Comparison of ENCODE assay signal across 1 cellular context in the genomic region with DNA sequence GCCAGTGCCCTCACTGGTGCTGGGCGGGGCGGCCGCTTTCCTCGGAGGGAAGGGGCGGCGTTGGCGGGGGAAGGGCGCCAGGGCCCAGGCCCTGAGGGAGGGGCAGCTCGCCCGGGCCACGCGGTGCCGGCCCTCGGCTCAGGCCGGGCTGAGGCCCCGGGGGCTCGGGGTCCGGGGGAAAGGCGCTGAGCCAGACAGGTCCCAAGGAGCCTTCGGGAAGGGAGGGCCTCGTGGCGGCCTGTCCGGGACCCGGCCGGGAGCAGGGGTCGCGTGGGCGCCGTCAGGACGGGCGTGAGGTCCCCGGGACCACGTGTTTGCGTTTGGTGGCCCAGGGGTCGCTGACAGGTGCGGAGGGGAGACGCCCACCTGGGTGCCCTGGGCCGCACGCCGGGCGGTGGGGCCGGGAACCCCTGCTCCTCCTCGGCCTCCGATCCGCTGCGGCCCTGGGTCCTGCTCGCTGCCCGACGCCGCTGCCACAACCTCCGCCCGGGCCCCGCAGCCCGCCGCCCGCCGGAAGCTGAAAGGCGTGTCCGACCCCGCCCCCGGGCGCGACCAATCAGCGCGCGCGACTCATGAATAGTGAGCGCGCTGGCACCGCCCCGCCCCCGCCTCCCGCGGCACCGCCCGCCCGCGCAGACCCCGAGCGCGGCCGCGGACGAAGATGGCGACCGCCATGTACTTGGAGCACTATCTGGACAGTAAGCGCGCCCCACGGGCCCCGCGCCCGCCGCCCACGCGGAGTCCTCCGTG.
A peak's percentile ranks its signal among the peaks of the same experiment; 100 is the strongest.
TF ChIP-seq lines count a peak whose summit lies in the region.

Gene ING5, plus strand, starts transcription at position 635 of the 750 bp plus-strand sequence. Its CDS starts 27 bp downstream, at position 662.

TF ChIP-seq in K562, 482 proteins besides CTCF, POLR2A, EP300 and RAD21 (continued from another document and continues in another):
- TF ChIP-seq, protein P1, sequence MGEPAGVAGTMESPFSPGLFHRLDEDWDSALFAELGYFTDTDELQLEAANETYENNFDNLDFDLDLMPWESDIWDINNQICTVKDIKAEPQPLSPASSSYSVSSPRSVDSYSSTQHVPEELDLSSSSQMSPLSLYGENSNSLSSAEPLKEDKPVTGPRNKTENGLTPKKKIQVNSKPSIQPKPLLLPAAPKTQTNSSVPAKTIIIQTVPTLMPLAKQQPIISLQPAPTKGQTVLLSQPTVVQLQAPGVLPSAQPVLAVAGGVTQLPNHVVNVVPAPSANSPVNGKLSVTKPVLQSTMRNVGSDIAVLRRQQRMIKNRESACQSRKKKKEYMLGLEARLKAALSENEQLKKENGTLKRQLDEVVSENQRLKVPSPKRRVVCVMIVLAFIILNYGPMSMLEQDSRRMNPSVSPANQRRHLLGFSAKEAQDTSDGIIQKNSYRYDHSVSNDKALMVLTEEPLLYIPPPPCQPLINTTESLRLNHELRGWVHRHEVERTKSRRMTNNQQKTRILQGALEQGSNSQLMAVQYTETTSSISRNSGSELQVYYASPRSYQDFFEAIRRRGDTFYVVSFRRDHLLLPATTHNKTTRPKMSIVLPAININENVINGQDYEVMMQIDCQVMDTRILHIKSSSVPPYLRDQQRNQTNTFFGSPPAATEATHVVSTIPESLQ (CRISPR knock-in tag; IDR thresholded peaks at IDR 0.05), result 0 out of 2 replicates have a peak, but pooled peaks have one; percentile 38
- TF ChIP-seq L3MBTL2 (IDR thresholded peaks at IDR 0.05) (peak; percentile 87), ZBTB1 (CRISPR knock-in tag; IDR thresholded peaks at IDR 0.05; ENCODE audit: borderline replicate concordance, low read depth) (peak; percentile 77; the same call in 1 of the 2 replicates), XRCC5 (IDR thresholded peaks at IDR 0.05; ENCODE audit: low read depth, low read length) (0 out of 2 replicates have a peak, but pooled peaks have one; percentile 58), HCFC1 (IDR thresholded peaks at IDR 0.05; ENCODE audit: low read depth, low read length) (peak; percentile 29; the same call in 1 of the 2 replicates), HNRNPL (IDR thresholded peaks at IDR 0.05; ENCODE audit: low read depth, low read length) (peak; percentile 86), MGA (IDR thresholded peaks at IDR 0.05) (peak; percentile 73), CEBPB (tag; IDR thresholded peaks at IDR 0.05) (no peak), PML (IDR thresholded peaks at IDR 0.05; ENCODE audit: low read length) (0 out of 2 replicates have a peak, but pooled peaks have one; percentile 30), ETV5 (CRISPR knock-in tag; IDR thresholded peaks at IDR 0.05; ENCODE audit: low read depth) (0 out of 2 replicates have a peak, but pooled peaks have one; percentile 33), ZNF280B (CRISPR knock-in tag; IDR thresholded peaks at IDR 0.05) (0 out of 2 replicates have a peak, but pooled peaks have one; percentile 17), TEAD1 (CRISPR knock-in tag; IDR thresholded peaks at IDR 0.05) (0 out of 4 replicates have a peak, but pooled peaks of 1 of the 2 experiments have one; percentile 16), HDAC1 (IDR thresholded peaks at IDR 0.05) (peak; percentile 68 to 96; a peak in 3 of 4 replicates), ZFX (CRISPR knock-in tag; IDR thresholded peaks at IDR 0.05) (peak; percentile 79), ELF4 (CRISPR knock-in tag; IDR thresholded peaks at IDR 0.05) (0 out of 2 replicates have a peak, but pooled peaks have one; percentile 28), PHF8 (IDR thresholded peaks at IDR 0.05; ENCODE audit: borderline replicate concordance, low read length) (peak; percentile 72; the same call in 1 of the 2 replicates)
- TF ChIP-seq, protein P2, sequence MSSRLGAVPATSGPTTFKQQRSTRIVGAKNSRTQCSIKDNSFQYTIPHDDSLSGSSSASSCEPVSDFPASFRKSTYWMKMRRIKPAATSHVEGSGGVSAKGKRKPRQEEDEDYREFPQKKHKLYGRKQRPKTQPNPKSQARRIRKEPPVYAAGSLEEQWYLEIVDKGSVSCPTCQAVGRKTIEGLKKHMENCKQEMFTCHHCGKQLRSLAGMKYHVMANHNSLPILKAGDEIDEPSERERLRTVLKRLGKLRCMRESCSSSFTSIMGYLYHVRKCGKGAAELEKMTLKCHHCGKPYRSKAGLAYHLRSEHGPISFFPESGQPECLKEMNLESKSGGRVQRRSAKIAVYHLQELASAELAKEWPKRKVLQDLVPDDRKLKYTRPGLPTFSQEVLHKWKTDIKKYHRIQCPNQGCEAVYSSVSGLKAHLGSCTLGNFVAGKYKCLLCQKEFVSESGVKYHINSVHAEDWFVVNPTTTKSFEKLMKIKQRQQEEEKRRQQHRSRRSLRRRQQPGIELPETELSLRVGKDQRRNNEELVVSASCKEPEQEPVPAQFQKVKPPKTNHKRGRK (tag; IDR thresholded peaks at IDR 0.05), result no peak
- TF ChIP-seq, protein P3, sequence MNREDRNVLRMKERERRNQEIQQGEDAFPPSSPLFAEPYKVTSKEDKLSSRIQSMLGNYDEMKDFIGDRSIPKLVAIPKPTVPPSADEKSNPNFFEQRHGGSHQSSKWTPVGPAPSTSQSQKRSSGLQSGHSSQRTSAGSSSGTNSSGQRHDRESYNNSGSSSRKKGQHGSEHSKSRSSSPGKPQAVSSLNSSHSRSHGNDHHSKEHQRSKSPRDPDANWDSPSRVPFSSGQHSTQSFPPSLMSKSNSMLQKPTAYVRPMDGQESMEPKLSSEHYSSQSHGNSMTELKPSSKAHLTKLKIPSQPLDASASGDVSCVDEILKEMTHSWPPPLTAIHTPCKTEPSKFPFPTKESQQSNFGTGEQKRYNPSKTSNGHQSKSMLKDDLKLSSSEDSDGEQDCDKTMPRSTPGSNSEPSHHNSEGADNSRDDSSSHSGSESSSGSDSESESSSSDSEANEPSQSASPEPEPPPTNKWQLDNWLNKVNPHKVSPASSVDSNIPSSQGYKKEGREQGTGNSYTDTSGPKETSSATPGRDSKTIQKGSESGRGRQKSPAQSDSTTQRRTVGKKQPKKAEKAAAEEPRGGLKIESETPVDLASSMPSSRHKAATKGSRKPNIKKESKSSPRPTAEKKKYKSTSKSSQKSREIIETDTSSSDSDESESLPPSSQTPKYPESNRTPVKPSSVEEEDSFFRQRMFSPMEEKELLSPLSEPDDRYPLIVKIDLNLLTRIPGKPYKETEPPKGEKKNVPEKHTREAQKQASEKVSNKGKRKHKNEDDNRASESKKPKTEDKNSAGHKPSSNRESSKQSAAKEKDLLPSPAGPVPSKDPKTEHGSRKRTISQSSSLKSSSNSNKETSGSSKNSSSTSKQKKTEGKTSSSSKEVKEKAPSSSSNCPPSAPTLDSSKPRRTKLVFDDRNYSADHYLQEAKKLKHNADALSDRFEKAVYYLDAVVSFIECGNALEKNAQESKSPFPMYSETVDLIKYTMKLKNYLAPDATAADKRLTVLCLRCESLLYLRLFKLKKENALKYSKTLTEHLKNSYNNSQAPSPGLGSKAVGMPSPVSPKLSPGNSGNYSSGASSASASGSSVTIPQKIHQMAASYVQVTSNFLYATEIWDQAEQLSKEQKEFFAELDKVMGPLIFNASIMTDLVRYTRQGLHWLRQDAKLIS (CRISPR knock-in tag; IDR thresholded peaks at IDR 0.05), result peak; percentile 94
- TF ChIP-seq, protein P4, sequence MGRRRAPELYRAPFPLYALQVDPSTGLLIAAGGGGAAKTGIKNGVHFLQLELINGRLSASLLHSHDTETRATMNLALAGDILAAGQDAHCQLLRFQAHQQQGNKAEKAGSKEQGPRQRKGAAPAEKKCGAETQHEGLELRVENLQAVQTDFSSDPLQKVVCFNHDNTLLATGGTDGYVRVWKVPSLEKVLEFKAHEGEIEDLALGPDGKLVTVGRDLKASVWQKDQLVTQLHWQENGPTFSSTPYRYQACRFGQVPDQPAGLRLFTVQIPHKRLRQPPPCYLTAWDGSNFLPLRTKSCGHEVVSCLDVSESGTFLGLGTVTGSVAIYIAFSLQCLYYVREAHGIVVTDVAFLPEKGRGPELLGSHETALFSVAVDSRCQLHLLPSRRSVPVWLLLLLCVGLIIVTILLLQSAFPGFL (CRISPR knock-in tag; IDR thresholded peaks at IDR 0.05), result no peak
- TF ChIP-seq, protein P5, sequence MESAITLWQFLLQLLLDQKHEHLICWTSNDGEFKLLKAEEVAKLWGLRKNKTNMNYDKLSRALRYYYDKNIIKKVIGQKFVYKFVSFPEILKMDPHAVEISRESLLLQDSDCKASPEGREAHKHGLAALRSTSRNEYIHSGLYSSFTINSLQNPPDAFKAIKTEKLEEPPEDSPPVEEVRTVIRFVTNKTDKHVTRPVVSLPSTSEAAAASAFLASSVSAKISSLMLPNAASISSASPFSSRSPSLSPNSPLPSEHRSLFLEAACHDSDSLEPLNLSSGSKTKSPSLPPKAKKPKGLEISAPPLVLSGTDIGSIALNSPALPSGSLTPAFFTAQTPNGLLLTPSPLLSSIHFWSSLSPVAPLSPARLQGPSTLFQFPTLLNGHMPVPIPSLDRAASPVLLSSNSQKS (CRISPR knock-in tag; IDR thresholded peaks at IDR 0.05), result no peak
- TF ChIP-seq, protein P6, sequence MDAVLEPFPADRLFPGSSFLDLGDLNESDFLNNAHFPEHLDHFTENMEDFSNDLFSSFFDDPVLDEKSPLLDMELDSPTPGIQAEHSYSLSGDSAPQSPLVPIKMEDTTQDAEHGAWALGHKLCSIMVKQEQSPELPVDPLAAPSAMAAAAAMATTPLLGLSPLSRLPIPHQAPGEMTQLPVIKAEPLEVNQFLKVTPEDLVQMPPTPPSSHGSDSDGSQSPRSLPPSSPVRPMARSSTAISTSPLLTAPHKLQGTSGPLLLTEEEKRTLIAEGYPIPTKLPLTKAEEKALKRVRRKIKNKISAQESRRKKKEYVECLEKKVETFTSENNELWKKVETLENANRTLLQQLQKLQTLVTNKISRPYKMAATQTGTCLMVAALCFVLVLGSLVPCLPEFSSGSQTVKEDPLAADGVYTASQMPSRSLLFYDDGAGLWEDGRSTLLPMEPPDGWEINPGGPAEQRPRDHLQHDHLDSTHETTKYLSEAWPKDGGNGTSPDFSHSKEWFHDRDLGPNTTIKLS (IDR thresholded peaks at IDR 0.05; ENCODE audit: borderline replicate concordance, low read depth), result 0 out of 2 replicates have a peak, but pooled peaks have one; percentile 37
